ENCODE assay signal across 10 cellular contexts in genomic region chr15:96322401-96323249, GRCh38. TPM values are rescaled to one million over a fixed set of nuclear protein-coding genes. Genes with fewer than 3 reads are reported as not detected.
DNase-seq lines count a peak whose midpoint lies in the region; ATAC-seq and TF ChIP-seq lines count a peak whose summit lies in the region.
"Had no signal": no experiment of that assay in that cellular context is flagged by ENCODE, and none has a peak within 500 bp of the region (broad histone marks: within the 10 kb centered on the region; RNA-seq: fewer than 3 reads in every experiment).

No MANE protein-coding gene starts in this region.

- peaks cover 81% of the 10 kb centered on the region for H3K27me3 ChIP-seq in WERI-Rb-1 (ENCODE audit: insufficient read depth, low read depth, severe bottlenecking)
- H3K27me3 ChIP-seq in heart right ventricle: peaks cover 0 to 100% (median 88%) of the 10 kb centered on the region in 7 donors
- H3K27me3 ChIP-seq in parathyroid adenoma (ENCODE audit: control insufficient read depth, insufficient read depth, low read length): no peaks in the 10 kb centered on the region

- TF ChIP-seq CTCF in AG10803 (conservative IDR thresholded peaks at IDR 0.05; ENCODE audit: low read length): no peak
- TF ChIP-seq CTCF in WERI-Rb-1 (IDR thresholded peaks at IDR 0.05; ENCODE audit: low read depth, low read length): no peak
- no peak for TF ChIP-seq CTCF in heart right ventricle (IDR thresholded peaks at IDR 0.05)
- no peak for TF ChIP-seq CTCF in parathyroid adenoma (IDR thresholded peaks at IDR 0.05)

- no peak overlapping the region for H3K27ac ChIP-seq in WERI-Rb-1
- peak overlapping the region; percentile 70 to 90 (median 84) for H3K27ac ChIP-seq in heart right ventricle
- H3K27ac ChIP-seq in parathyroid adenoma: peak overlapping the region; percentile 97
- H3K27ac ChIP-seq: SK-N-MC had no signal

- intact Hi-C loops in heart right ventricle (cut with DNase I): loop anchor here in 5 of 10 donors (10.0 kb wide), 6 partner anchors 698 to 1648 kb away; no protein-coding TSS in a partner anchor

- ATAC-seq in heart right ventricle (peak in 7 of 8 donors; percentile 8 to 70 (median 30)), GM19328 (IDR thresholded peaks at IDR 0.05; ENCODE audit: unreplicated experiment) (no peak), GM21619 (IDR thresholded peaks at IDR 0.05; ENCODE audit: unreplicated experiment) (no peak)

- WGBS in heart right ventricle, 2 donors: 13 to 19% methylated on average over 69 of the region's 69 CpGs

- peak overlapping the region; percentile 22 for H3K4me2 ChIP-seq in parathyroid adenoma (ENCODE audit: low read length)

- DNase-seq in AG10803 (ENCODE audit: low read depth) (no peak), WERI-Rb-1 (no peak), heart right ventricle (peak in 1 of 2 donors; percentile 32), CD1c-positive myeloid dendritic cell (ENCODE audit: extremely low spot score) (no peak), hypothalamus (lab: John Stamatoyannopoulos, UW) (no peak)
- DNase-seq: naive B cell had no signal

- H3K9ac ChIP-seq in parathyroid adenoma: no peak overlapping the region

- H3K4me3 ChIP-seq in AG10803 (ENCODE audit: low read length) (peak overlapping the region; percentile 47), WERI-Rb-1 (ENCODE audit: low read depth, low read length) (peak overlapping the region; percentile 14), heart right ventricle (peak overlapping the region; percentile 39 to 83 (median 54)), parathyroid adenoma (ENCODE audit: low read depth, low read length) (no peak overlapping the region)
- H3K4me3 ChIP-seq: SK-N-MC had no signal

- H3K9me3 ChIP-seq in WERI-Rb-1 (ENCODE audit: severe bottlenecking) (no peaks in the 10 kb centered on the region), heart right ventricle (no peaks in the 10 kb centered on the region), parathyroid adenoma (ENCODE audit: control insufficient read depth, low read length) (no peaks in the 10 kb centered on the region)

- H3K36me3 ChIP-seq in WERI-Rb-1 (no peaks in the 10 kb centered on the region), heart right ventricle (no peaks in the 10 kb centered on the region), parathyroid adenoma (ENCODE audit: control insufficient read depth, insufficient read depth, low read length) (no peaks in the 10 kb centered on the region)

- H3K79me2 ChIP-seq in parathyroid adenoma: peaks cover 6% of the 10 kb centered on the region

- peak overlapping the region; percentile 65 for H2AFZ ChIP-seq in parathyroid adenoma

- H3K4me1 ChIP-seq in heart right ventricle (peaks cover 0 to 44% (median 12%) of the 10 kb centered on the region in 9 donors), parathyroid adenoma (no peaks in the 10 kb centered on the region)

RNA-seq across cellular contexts. Expression of gene NR2F2, which starts 7.9 kb away (rescaled TPM):
- 10 to 100 TPM in 8 of 10 donors, 1 to 10 TPM in 2; 8.2 to 31.7 (median 14.3) TPM for total RNA-seq in heart right ventricle
- polyA plus RNA-seq in heart right ventricle: 10 to 100 TPM; 21.1 to 22.9 TPM

Comparison
In these comparisons a context has a peak if more than half of its experiments do, and no peak if none do; other contexts are left out.
1. ATAC-seq: peak in heart right ventricle (7 of 8); none in GM19328 (single experiment) and GM21619 (single experiment).